Comparison of ENCODE assay signal across 8 cellular contexts in the genomic region with DNA sequence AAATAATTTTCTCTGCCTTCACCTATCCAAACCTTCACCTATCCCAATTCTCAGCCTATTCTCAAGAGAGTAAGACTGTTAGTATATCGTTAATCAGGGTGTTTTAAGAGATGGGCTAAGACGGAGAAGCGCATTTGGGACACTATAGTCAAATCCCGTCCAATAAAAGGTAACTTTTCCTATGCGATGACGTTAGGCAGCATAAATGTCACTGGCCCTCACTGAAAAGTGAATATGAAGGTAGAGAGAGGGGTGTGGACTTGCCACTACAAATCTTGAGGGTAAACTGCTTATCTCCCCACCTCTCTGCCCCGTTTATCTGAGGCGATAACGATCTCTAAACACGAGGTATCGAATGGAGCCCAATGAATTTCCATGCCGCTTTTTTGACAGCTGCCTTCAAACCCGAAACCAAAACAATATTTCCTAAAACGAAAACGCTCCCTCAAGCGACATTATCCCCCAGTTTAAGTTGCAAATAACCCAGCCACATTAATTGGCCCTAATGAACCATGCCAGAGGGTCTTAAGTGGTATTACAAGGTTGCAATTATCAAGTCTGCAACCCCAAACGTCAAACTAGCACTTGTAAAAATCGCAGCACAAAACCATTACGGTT. TPM values are rescaled to one million over a fixed set of nuclear protein-coding genes. Genes with fewer than 3 reads are reported as not detected.
DNase-seq lines count a peak whose midpoint lies in the region; ATAC-seq and TF ChIP-seq lines count a peak whose summit lies in the region.

No MANE protein-coding gene starts in this region.

- H3K36me3 ChIP-seq in endocrine pancreas (ENCODE audit: control insufficient read depth, insufficient read depth, low read length): no peaks in the 10 kb centered on the region

- H3K4me1 Mint-ChIP-seq in neural crest cell: peaks cover 28% of the 10 kb centered on the region

- H3K4me1 ChIP-seq in endocrine pancreas (ENCODE audit: control insufficient read depth, insufficient read depth, low read length): peaks cover 33% of the 10 kb centered on the region

- no peaks in the 10 kb centered on the region for H3K9me3 ChIP-seq in endocrine pancreas (ENCODE audit: control insufficient read depth, low read length)

- no peak overlapping the region for H3K27ac Mint-ChIP-seq in neural crest cell (ENCODE audit: unreplicated experiment)

- H3K4me3 Mint-ChIP-seq in neural crest cell: peak overlapping the region; percentile 87

- H3K9me3 Mint-ChIP-seq in neural crest cell: peaks cover 4% of the 10 kb centered on the region

- H3K36me3 Mint-ChIP-seq in neural crest cell (ENCODE audit: low read depth): no peaks in the 10 kb centered on the region

- no peaks in the 10 kb centered on the region for H3K27me3 ChIP-seq in endocrine pancreas (ENCODE audit: control insufficient read depth, insufficient read depth, low read length)

- DNase-seq in DMS79 treated with DMSO at 0.1 percent for 48 hours (lab: John Stamatoyannopoulos, UW): peak; percentile 22
- DNase-seq in DMS79 (lab: John Stamatoyannopoulos, UW): no peak
- peak; percentile 26 to 27 for DNase-seq in SHP77 (lab: John Stamatoyannopoulos, UW)
- DNase-seq in neural crest cell (ENCODE audit: low read depth, low spot score): no peak
- DNase-seq in NCI-H146 treated with DMSO at 0.1 percent for 48 hours (lab: John Stamatoyannopoulos, UW; ENCODE audit: unreplicated experiment): no peak
- no peak for DNase-seq in NCI-H2196 treated with DMSO at 0.1 percent for 48 hours (lab: John Stamatoyannopoulos, UW; ENCODE audit: unreplicated experiment)

- no peak for TF ChIP-seq CTCF in neural crest cell (conservative IDR thresholded peaks at IDR 0.05)

- ATAC-seq in HG03469 (IDR thresholded peaks at IDR 0.05; ENCODE audit: unreplicated experiment): no peak

- peak overlapping the region; percentile 97 for H3K4me3 ChIP-seq in endocrine pancreas (ENCODE audit: control insufficient read depth, insufficient read depth, low read length)

- peak overlapping the region; percentile 84 for H3K9ac ChIP-seq in endocrine pancreas (ENCODE audit: control insufficient read depth, insufficient read depth, low read length)

- H3K27me3 Mint-ChIP-seq in neural crest cell (ENCODE audit: low read depth): peaks cover 68% of the 10 kb centered on the region

RNA-seq across cellular contexts. Expression of a gene that starts 1.5 kb away (rescaled TPM):
- 1.3 and 1.8 TPM in 2 replicates for total RNA-seq in neural crest cell

Comparison
In these comparisons a context has a peak if more than half of its experiments do, and no peak if none do; other contexts are left out.
1. DNase-seq: peak in DMS79 treated with DMSO at 0.1 percent for 48 hours (single experiment) and SHP77 (2 of 2); none in DMS79 (single experiment), neural crest cell (single experiment), NCI-H146 treated with DMSO at 0.1 percent for 48 hours (single experiment) and NCI-H2196 treated with DMSO at 0.1 percent for 48 hours (single experiment).